Comparison of ENCODE assay signal across 2 cellular contexts in genomic region chr14:69081271-69081670, GRCh38.
TF ChIP-seq lines count a peak whose summit lies in the region.

No MANE protein-coding gene starts in this region.

TF ChIP-seq in IMR-90, 13 proteins besides CTCF, POLR2A, EP300 and RAD21:
- TF ChIP-seq MXI1 (IDR thresholded peaks at IDR 0.05; ENCODE audit: borderline replicate concordance, low read depth, low read length) (no peak), CEBPB (IDR thresholded peaks at IDR 0.05; ENCODE audit: low read depth, low read length) (no peak), BHLHE40 (IDR thresholded peaks at IDR 0.05; ENCODE audit: low read depth, low read length) (no peak), CHD1 (IDR thresholded peaks at IDR 0.05; ENCODE audit: low read depth, low read length) (no peak), MAFK (IDR thresholded peaks at IDR 0.05; ENCODE audit: low read depth, low read length) (no peak), ELK1 (IDR thresholded peaks at IDR 0.05; ENCODE audit: borderline replicate concordance, low read depth, low read length) (no peak), SMC3 (IDR thresholded peaks at IDR 0.05; ENCODE audit: low read depth, low read length) (no peak), NFE2L2 (IDR thresholded peaks at IDR 0.05; ENCODE audit: low read depth, low read length) (no peak), RFX5 (IDR thresholded peaks at IDR 0.05; ENCODE audit: low read depth, low read length) (no peak), FOS (IDR thresholded peaks at IDR 0.05; ENCODE audit: low read depth, low read length) (no peak), RCOR1 (IDR thresholded peaks at IDR 0.05; ENCODE audit: insufficient replicate concordance, low read length) (no peak), USF2 (IDR thresholded peaks at IDR 0.05; ENCODE audit: low read depth, low read length) (no peak), MAZ (IDR thresholded peaks at IDR 0.05; ENCODE audit: borderline replicate concordance, low read depth, low read length) (no peak)

TF ChIP-seq in endothelial cell of umbilical vein, 7 proteins besides CTCF, POLR2A, EP300 and RAD21:
- TF ChIP-seq MAX (IDR thresholded peaks at IDR 0.05; ENCODE audit: insufficient read depth, insufficient read length) (no peak), POLR2AphosphoS5 (IDR thresholded peaks at IDR 0.05; ENCODE audit: insufficient read depth, low read depth, low read length) (no peak), GATA2 (IDR thresholded peaks at IDR 0.05; ENCODE audit: insufficient read depth, insufficient read length, low read depth, low read length) (no peak), EZH2 (IDR thresholded peaks at IDR 0.05; ENCODE audit: borderline replicate concordance, low read depth, low read length, severe bottlenecking) (no peak), MYC (IDR thresholded peaks at IDR 0.05; ENCODE audit: low read depth, low read length) (no peak), FOS (IDR thresholded peaks at IDR 0.05; ENCODE audit: borderline replicate concordance, insufficient read depth, low read length) (no peak)
